Comparison of ENCODE assay signal across 18 cellular contexts in genomic region chr12:105590571-105590970, GRCh38.
"Had no signal": no experiment of that assay in that cellular context is flagged by ENCODE, and none has a peak within 500 bp of the region (broad histone marks: within the 10 kb centered on the region; RNA-seq: fewer than 3 reads in every experiment).

No MANE protein-coding gene starts in this region.

- H3K4me3 ChIP-seq: dorsolateral prefrontal cortex, lung, spleen, transverse colon had no signal

- DNase-seq: activated CD4-positive, alpha-beta T cell treated with anti-CD3 and anti-CD28 coated beads, Interleukin-2, amount 50 U/mL, for 48 hours; activated CD4-positive, CD25-positive, alpha-beta regulatory T cell treated with anti-CD3 and anti-CD28 coated beads, Interleukin-2, amount 50 U/mL, for 72 hours; activated CD8-positive, alpha-beta memory T cell treated with anti-CD3 and anti-CD28 coated beads, Interleukin-2, amount 10 ng/mL, durations not matched to agents 7 days and 5 days; activated effector memory CD4-positive, alpha-beta T cell treated with anti-CD3 and anti-CD28 coated beads, Interleukin-2, amount 50 U/mL, for 16 hours; activated T-cell treated with anti-CD3 and anti-CD28 coated beads, Interleukin-2, amount 50 U/mL, for 24 hours; dorsolateral prefrontal cortex; hypothalamus; left colon; naive thymus-derived CD4-positive, alpha-beta T cell; right cardiac atrium; spleen; stimulated activated CD4-positive, alpha-beta T cell treated with anti-CD3 and anti-CD28 coated beads, Interleukin-2, amount 100 ng/mL, for 24 hours; stimulated activated naive B cell treated with anti-CD40 and anti-IgM and Interleukin-4, amounts not matched to agents 10 μg/mL and 1 μg/mL and 100 μg/mL, for 72 hours; substantia nigra; transverse colon had no signal

- H3K27me3 ChIP-seq: neutrophil, transverse colon had no signal

- ATAC-seq: activated CD8-positive, alpha-beta memory T cell treated with anti-CD3 and anti-CD28 coated beads, Interleukin-2, amount 10 ng/mL, durations not matched to agents 7 days and 5 days; left colon; naive thymus-derived CD4-positive, alpha-beta T cell; right cardiac atrium; stimulated activated naive B cell treated with anti-CD40 and anti-IgM and Interleukin-4, amounts not matched to agents 10 μg/mL and 1 μg/mL and 100 μg/mL, for 72 hours had no signal

- H3K27ac Mint-ChIP-seq: activated CD8-positive, alpha-beta memory T cell treated with anti-CD3 and anti-CD28 coated beads, Interleukin-2, amount 10 ng/mL, durations not matched to agents 7 days and 5 days; activated naive CD8-positive, alpha-beta T cell; activated T-cell treated with anti-CD3 and anti-CD28 coated beads, Interleukin-2, amount 50 U/mL, for 24 hours; naive thymus-derived CD4-positive, alpha-beta T cell; stimulated activated naive B cell treated with anti-CD40 and anti-IgM and Interleukin-4, amounts not matched to agents 10 μg/mL and 1 μg/mL and 100 μg/mL, for 72 hours had no signal

- H3K36me3 ChIP-seq: neutrophil, spleen, transverse colon had no signal

- H3K36me3 Mint-ChIP-seq: activated CD8-positive, alpha-beta memory T cell treated with anti-CD3 and anti-CD28 coated beads, Interleukin-2, amount 10 ng/mL, durations not matched to agents 7 days and 5 days; activated naive CD8-positive, alpha-beta T cell; naive thymus-derived CD4-positive, alpha-beta T cell; stimulated activated naive B cell treated with anti-CD40 and anti-IgM and Interleukin-4, amounts not matched to agents 10 μg/mL and 1 μg/mL and 100 μg/mL, for 72 hours had no signal

- H3K9me3 ChIP-seq: neutrophil, transverse colon had no signal

- H3K4me1 ChIP-seq: spleen, transverse colon had no signal

- H3K27ac ChIP-seq: dorsolateral prefrontal cortex, neutrophil, spleen, transverse colon had no signal

- H3K4me3 Mint-ChIP-seq: activated CD8-positive, alpha-beta memory T cell treated with anti-CD3 and anti-CD28 coated beads, Interleukin-2, amount 10 ng/mL, durations not matched to agents 7 days and 5 days; activated naive CD8-positive, alpha-beta T cell; activated T-cell treated with anti-CD3 and anti-CD28 coated beads, Interleukin-2, amount 50 U/mL, for 24 hours; naive thymus-derived CD4-positive, alpha-beta T cell; stimulated activated naive B cell treated with anti-CD40 and anti-IgM and Interleukin-4, amounts not matched to agents 10 μg/mL and 1 μg/mL and 100 μg/mL, for 72 hours had no signal

- H3K4me1 Mint-ChIP-seq: activated CD8-positive, alpha-beta memory T cell treated with anti-CD3 and anti-CD28 coated beads, Interleukin-2, amount 10 ng/mL, durations not matched to agents 7 days and 5 days; naive thymus-derived CD4-positive, alpha-beta T cell; stimulated activated naive B cell treated with anti-CD40 and anti-IgM and Interleukin-4, amounts not matched to agents 10 μg/mL and 1 μg/mL and 100 μg/mL, for 72 hours had no signal
